19 cellular contexts compared by ENCODE assay signal in the genomic region with DNA sequence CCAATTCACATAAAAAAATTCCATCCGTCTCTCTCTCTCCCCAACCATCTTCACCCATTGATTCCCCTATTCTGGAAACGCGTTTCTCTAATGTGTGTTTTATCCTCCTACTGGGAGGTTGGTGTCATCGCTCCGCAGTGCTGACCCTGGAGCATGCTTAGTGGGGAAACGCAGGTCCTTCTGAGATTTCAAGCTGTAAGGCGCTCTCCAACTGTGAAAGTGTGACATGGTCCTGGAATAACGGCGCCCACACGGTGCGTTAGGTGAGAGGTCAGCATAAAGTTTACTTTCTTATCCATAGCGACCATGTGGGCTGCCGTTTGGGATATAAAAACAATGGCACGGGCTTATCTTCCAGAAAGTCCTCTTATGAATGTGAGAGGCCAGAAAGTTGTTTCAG.
DNase-seq lines count a peak whose midpoint lies in the region; ATAC-seq and TF ChIP-seq lines count a peak whose summit lies in the region.
"Had no signal": no experiment of that assay in that cellular context is flagged by ENCODE, and none has a peak within 500 bp of the region (broad histone marks: within the 10 kb centered on the region; RNA-seq: fewer than 3 reads in every experiment).

No MANE protein-coding gene starts in this region.

- H3K27me3 ChIP-seq in testis = no peaks in the 10 kb centered on the region
- H3K27me3 ChIP-seq in HAP-1 (ENCODE audit: low read depth) = no peaks in the 10 kb centered on the region
- no peaks in the 10 kb centered on the region for H3K27me3 ChIP-seq in gastrocnemius medialis

- no peaks in the 10 kb centered on the region for H3K36me3 ChIP-seq in testis (ENCODE audit: low read depth, missing control alignments)
- no peaks in the 10 kb centered on the region for H3K36me3 ChIP-seq in HAP-1 (replicated peaks)
- no peaks in the 10 kb centered on the region for H3K36me3 ChIP-seq in gastrocnemius medialis

- H3K36me3 Mint-ChIP-seq in HFFc6 (ENCODE audit: low read depth) = peaks cover 6% of the 10 kb centered on the region

- TF ChIP-seq CTCF in HFFc6 (IDR thresholded peaks at IDR 0.05) (no peak), choroid plexus epithelial cell (conservative IDR thresholded peaks at IDR 0.05; ENCODE audit: low read depth, low read length) (peak; percentile 35), fibroblast of villous mesenchyme (IDR thresholded peaks at IDR 0.05; ENCODE audit: insufficient read depth, low read depth, low read length) (no peak), testis (IDR thresholded peaks at IDR 0.05) (no peak), gastrocnemius medialis (IDR thresholded peaks at IDR 0.05 in 4 of 5, conservative IDR thresholded peaks at IDR 0.05 in 1 of 5) (no peak)

- no peak for ATAC-seq in gastrocnemius medialis
- ATAC-seq: Panc1 had no signal

- no peaks in the 10 kb centered on the region for H3K4me1 Mint-ChIP-seq in HFFc6 (ENCODE audit: low read depth)
- H3K4me1 Mint-ChIP-seq: IgD-negative memory B cell had no signal

- DNase-seq in HFFc6 = no peak
- peak; percentile 62 for DNase-seq in choroid plexus epithelial cell (ENCODE audit: low read depth)
- DNase-seq in fibroblast of villous mesenchyme (ENCODE audit: low read depth) = peak; percentile 11
- no peak for DNase-seq in testis
- no peak for DNase-seq in stimulated activated CD4-positive, alpha-beta T cell treated with anti-CD3 and anti-CD28 coated beads, Interleukin-2, amount 100 ng/mL, for 48 hours
- DNase-seq in HAP-1 (ENCODE audit: low spot score in 2 of 2) = no peak
- DNase-seq in DMS153 (lab: John Stamatoyannopoulos, UW) = no peak
- DNase-seq in gastrocnemius medialis = no peak
- DNase-seq: DMS 273 treated with DMSO at 0.1 percent for 48 hours, GF-D8, H7, Kasumi-1, MM.1S, NCI-H1092 treated with DMSO at 0.1 percent for 48 hours, NCI-H1694, NCI-H510A treated with DMSO at 0.1 percent for 48 hours had no signal

- H3K27ac ChIP-seq in testis (no peak overlapping the region), gastrocnemius medialis (no peak overlapping the region)
- H3K27ac ChIP-seq: C4-2B had no signal

- intact Hi-C loops in testis (cut with DNase I; ENCODE audit: low total_unique reads) (no loop called here), gastrocnemius medialis (cut with DNase I; ENCODE audit: low total_unique reads) (no loop called here)

- H3K4me3 Mint-ChIP-seq in HFFc6 = peak overlapping the region; percentile 49; the same call in 1 of the 2 replicates
- H3K4me3 Mint-ChIP-seq: IgD-negative memory B cell had no signal

- H3K4me3 ChIP-seq in choroid plexus epithelial cell (ENCODE audit: low read depth, low read length) = no peak overlapping the region
- no peak overlapping the region for H3K4me3 ChIP-seq in fibroblast of villous mesenchyme (ENCODE audit: low read depth, low read length)
- H3K4me3 ChIP-seq in testis = peak overlapping the region; percentile 41 to 47
- no peak overlapping the region for H3K4me3 ChIP-seq in HAP-1
- H3K4me3 ChIP-seq in gastrocnemius medialis = no peak overlapping the region

- 57 to 65% methylated on average over 14 of the region's 14 CpGs for WGBS in testis, 2 donors

- TF ChIP-seq POLR2A in testis (IDR thresholded peaks at IDR 0.05) = no peak
- TF ChIP-seq POLR2A in gastrocnemius medialis (IDR thresholded peaks at IDR 0.05) = no peak

- H3K27ac Mint-ChIP-seq in HFFc6 = no peak overlapping the region; the same call in 1 of the 2 replicates

- peaks cover 3% of the 10 kb centered on the region; the same call in 1 of the 2 replicates for H3K9me3 Mint-ChIP-seq in HFFc6

- H3K9me3 ChIP-seq in testis (no peaks in the 10 kb centered on the region), HAP-1 (no peaks in the 10 kb centered on the region), gastrocnemius medialis (no peaks in the 10 kb centered on the region)

- no peaks in the 10 kb centered on the region for H3K4me1 ChIP-seq in testis
- H3K4me1 ChIP-seq in HAP-1 = no peaks in the 10 kb centered on the region
- no peaks in the 10 kb centered on the region for H3K4me1 ChIP-seq in gastrocnemius medialis

- in situ Hi-C loops in HAP-1 (cut with MboI; ENCODE audit: low sequenced_read_pairs) (no loop called here), gastrocnemius medialis (cut with MboI; ENCODE audit: low sequenced_read_pairs in 4 of 4) (no loop called here)

- peaks cover 7% of the 10 kb centered on the region for H3K27me3 Mint-ChIP-seq in HFFc6 (ENCODE audit: insufficient read depth)

Comparison
In these comparisons a context has a peak if more than half of its experiments do, and no peak if none do; other contexts are left out.
1. DNase-seq: peak in choroid plexus epithelial cell (single experiment) and fibroblast of villous mesenchyme (single experiment); none in HFFc6 (single experiment), testis (single experiment), stimulated activated CD4-positive, alpha-beta T cell treated with anti-CD3 and anti-CD28 coated beads, Interleukin-2, amount 100 ng/mL, for 48 hours (0 of 2), HAP-1 (0 of 2), DMS153 (single experiment) and gastrocnemius medialis (0 of 2).
2. H3K4me3 ChIP-seq: peak in testis (2 of 2); none in choroid plexus epithelial cell (single experiment), fibroblast of villous mesenchyme (single experiment), HAP-1 (single experiment) and gastrocnemius medialis (0 of 4).